Comparison of ENCODE assay signal across 8 cellular contexts in genomic region chr18:48896875-48897511, GRCh38. TPM values are rescaled to one million over a fixed set of nuclear protein-coding genes. Genes with fewer than 3 reads are reported as not detected.
DNase-seq lines count a peak whose midpoint lies in the region; ATAC-seq, FAIRE-seq and TF ChIP-seq lines count a peak whose summit lies in the region.

No MANE protein-coding gene starts in this region.

- TF ChIP-seq EP300 in upper lobe of left lung (IDR thresholded peaks at IDR 0.05): no peak

- ATAC-seq in GM18861 (IDR thresholded peaks at IDR 0.05; ENCODE audit: unreplicated experiment) (peak; percentile 40), left lobe of liver (peak; percentile 40), upper lobe of left lung (ENCODE audit: low FRiP score in 2 of 2) (peak; percentile 88)

- H3K4me3 ChIP-seq in upper lobe of left lung: no peak overlapping the region
- no peak overlapping the region for H3K4me3 ChIP-seq in uterus

- no peak for FAIRE-seq in frontal cortex (lab: Jason Lieb, UNC)

- WGBS in upper lobe of left lung, 2 donors: 66 to 79% methylated on average over 8 to 9 of the region's 9 CpGs

- H3K27ac ChIP-seq in upper lobe of left lung (peak overlapping the region; percentile 18 to 70 (median 43)), uterus (no peak overlapping the region)

- no peaks in the 10 kb centered on the region for H3K9me3 ChIP-seq in upper lobe of left lung
- no peaks in the 10 kb centered on the region for H3K9me3 ChIP-seq in uterus

- TF ChIP-seq POLR2A in upper lobe of left lung (IDR thresholded peaks at IDR 0.05): peak in 1 of 4 donors; percentile 54
- no peak for TF ChIP-seq POLR2A in uterus (IDR thresholded peaks at IDR 0.05)

- DNase-seq in AG08396 (ENCODE audit: low spot score) (peak; percentile 61), Kasumi-1 (lab: John Stamatoyannopoulos, UW) (peak; percentile 89 to 90), anterior cingulate cortex (lab: John Stamatoyannopoulos, UW) (peak in 32 of 58 donors; percentile 16 to 78 (median 42)), left lobe of liver (ENCODE audit: low spot score) (no peak), upper lobe of left lung (peak; percentile 79 to 81), frontal cortex (ENCODE audit: low spot score in 2 of 2) (no peak), uterus (no peak)

- peaks cover 21 to 35% (median 26%) of the 10 kb centered on the region in 4 donors for H3K4me1 ChIP-seq in upper lobe of left lung
- H3K4me1 ChIP-seq in uterus: peaks cover 0 to 6% of the 10 kb centered on the region in 2 donors

- H3K36me3 ChIP-seq in upper lobe of left lung (no peaks in the 10 kb centered on the region), uterus (no peaks in the 10 kb centered on the region)

- TF ChIP-seq CTCF in upper lobe of left lung (IDR thresholded peaks at IDR 0.05) (peak in 3 of 6 experiments; percentile 16 to 25 (median 19)), uterus (IDR thresholded peaks at IDR 0.05) (no peak)

- no peaks in the 10 kb centered on the region for H3K27me3 ChIP-seq in upper lobe of left lung
- H3K27me3 ChIP-seq in uterus: no peaks in the 10 kb centered on the region

- intact Hi-C loops in uterus (cut with DNase I; ENCODE audit: low total_unique reads): no loop called here

RNA-seq across cellular contexts. Expression of gene SMAD7, which starts 53.8 kb away (rescaled TPM):
- total RNA-seq in left lobe of liver: 12.4 TPM
- total RNA-seq in upper lobe of left lung: 10 to 100 TPM; 39.6 to 89.0 (median 61.5) TPM
- total RNA-seq in frontal cortex: 14.7 TPM
- total RNA-seq in uterus: 10 to 100 TPM; 22.4 to 48.4 (median 29.3) TPM

Comparison
In these comparisons a context has a peak if more than half of its experiments do, and no peak if none do; other contexts are left out.
1. DNase-seq: peak in AG08396 (single experiment), Kasumi-1 (2 of 2), anterior cingulate cortex (32 of 58) and upper lobe of left lung (2 of 2); none in left lobe of liver (single experiment), frontal cortex (0 of 2) and uterus (0 of 2).
2. H3K27ac ChIP-seq: peak in upper lobe of left lung (4 of 4); none in uterus (0 of 2).
3. Peak in every context shown above with its lines, with median percentiles within 50 percentile points of each other: ATAC-seq.